33 cellular contexts compared by ENCODE assay signal in genomic region chr12:19177754-19178153, GRCh38. TPM values are rescaled to one million over a fixed set of nuclear protein-coding genes. Genes with fewer than 3 reads are reported as not detected.
DNase-seq lines count a peak whose midpoint lies in the region; FAIRE-seq and TF ChIP-seq lines count a peak whose summit lies in the region.
"Had no signal": no experiment of that assay in that cellular context is flagged by ENCODE, and none has a peak within 500 bp of the region (broad histone marks: within the 10 kb centered on the region; RNA-seq: fewer than 3 reads in every experiment).

No MANE protein-coding gene starts in this region.

- H3K36me3 ChIP-seq in neural cell (ENCODE audit: insufficient read depth, low read length): no peaks in the 10 kb centered on the region
- no peaks in the 10 kb centered on the region for H3K36me3 ChIP-seq in sigmoid colon
- H3K36me3 ChIP-seq: left lung, thoracic aorta, uterus had no signal

- TF ChIP-seq POLR2A in H54 (IDR thresholded peaks at IDR 0.05; ENCODE audit: low read depth, low read length) (no peak), sigmoid colon (IDR thresholded peaks at IDR 0.05) (no peak)

- H3K27me3 Mint-ChIP-seq in MCF 10A (ENCODE audit: insufficient read depth, unreplicated experiment): no peaks in the 10 kb centered on the region
- H3K27me3 Mint-ChIP-seq: dendritic cell treated with granulocyte-macrophage colony-stimulating factor and Interleukin-4, amounts not matched to agents 40 ng/mL and 50 ng/mL, for 4 days; natural killer cell treated with Interleukin-12 subunit alpha and Interleukin-12 subunit beta and Interleukin-15 and Interleukin-18, amount 100 ng/mL, for 72 hours had no signal

- no peaks in the 10 kb centered on the region for H3K4me1 Mint-ChIP-seq in MCF 10A (ENCODE audit: insufficient read depth, unreplicated experiment)
- H3K4me1 Mint-ChIP-seq: immature natural killer cell had no signal

- TF ChIP-seq EP300 in neural cell (conservative IDR thresholded peaks at IDR 0.05; ENCODE audit: poor library complexity, severe bottlenecking): no peak
- TF ChIP-seq EP300 in sigmoid colon (IDR thresholded peaks at IDR 0.05): no peak

- H4K20me1 ChIP-seq in neural cell (ENCODE audit: insufficient read depth): no peaks in the 10 kb centered on the region

- FAIRE-seq in H54 (lab: Jason Lieb, UNC): peak; percentile 84
- FAIRE-seq: bronchial epithelial cell, endothelial cell of umbilical vein, GM12891 had no signal

- H3K27ac ChIP-seq in neural cell (ENCODE audit: low read length): peak overlapping the region; percentile 58
- peak overlapping the region in 1 of 4 donors; percentile 27 for H3K27ac ChIP-seq in sigmoid colon
- H3K27ac ChIP-seq: foreskin keratinocyte, hepatocyte, left lung, parathyroid adenoma, RWPE1, thoracic aorta, uterus had no signal

- peak overlapping the region; percentile 13 for H3K4me2 ChIP-seq in neural cell (ENCODE audit: low read length)
- H3K4me2 ChIP-seq: hepatocyte had no signal

- no peak overlapping the region for H3K4me3 Mint-ChIP-seq in MCF 10A (ENCODE audit: unreplicated experiment)
- H3K4me3 Mint-ChIP-seq: dendritic cell treated with granulocyte-macrophage colony-stimulating factor and Interleukin-4, amounts not matched to agents 40 ng/mL and 50 ng/mL, for 4 days; immature natural killer cell; natural killer cell treated with Interleukin-12 subunit alpha and Interleukin-12 subunit beta and Interleukin-15 and Interleukin-18, amount 100 ng/mL, for 72 hours had no signal

- no TSS peak for BruUV-seq in MCF 10A (replicated peaks; lab: Mats Ljungman, UMichigan)

- intact Hi-C loops in sigmoid colon (cut with DNase I): no loop called here
- intact Hi-C loops in MCF 10A (cut with micrococcal nuclease): no loop called here

- H3K27me3 ChIP-seq in neural cell (ENCODE audit: insufficient read depth, low read depth, low read length): no peaks in the 10 kb centered on the region
- H3K27me3 ChIP-seq in sigmoid colon: no peaks in the 10 kb centered on the region
- H3K27me3 ChIP-seq: foreskin keratinocyte, hepatocyte, left lung, uterus had no signal

- no peak for TF ChIP-seq CTCF in neural cell (IDR thresholded peaks at IDR 0.05; ENCODE audit: poor library complexity, severe bottlenecking)
- no peak for TF ChIP-seq CTCF in sigmoid colon (IDR thresholded peaks at IDR 0.05)
- no peak for TF ChIP-seq CTCF in MCF 10A (IDR thresholded peaks at IDR 0.05; ENCODE audit: unreplicated experiment)

- peak overlapping the region; percentile 25 for H3K9ac ChIP-seq in neural cell (ENCODE audit: low read length)
- H3K9ac ChIP-seq: parathyroid adenoma had no signal

- H3K9me3 Mint-ChIP-seq in MCF 10A (ENCODE audit: unreplicated experiment): no peaks in the 10 kb centered on the region
- H3K9me3 Mint-ChIP-seq: dendritic cell treated with granulocyte-macrophage colony-stimulating factor and Interleukin-4, amounts not matched to agents 40 ng/mL and 50 ng/mL, for 4 days; immature natural killer cell; natural killer cell treated with Interleukin-12 subunit alpha and Interleukin-12 subunit beta and Interleukin-15 and Interleukin-18, amount 100 ng/mL, for 72 hours had no signal

- H3K4me3 ChIP-seq in neural cell (ENCODE audit: low read length) (peak overlapping the region; percentile 30), sigmoid colon (no peak overlapping the region)
- H3K4me3 ChIP-seq: hepatocyte, left lung, thoracic aorta, uterus had no signal

- H2AFZ ChIP-seq in neural cell (ENCODE audit: low read depth, low read length): no peak overlapping the region
- H2AFZ ChIP-seq: hepatocyte, parathyroid adenoma had no signal

- CTCF ChIA-PET in MCF 10A (lab: Yijun Ruan, JAX): interaction anchor here (0.5 to 1.7 kb wide), 3 partner anchors 9 to 1042 kb away, joined by 3 to 5 read pairs (median 3); no protein-coding TSS in a partner anchor

- H3K4me1 ChIP-seq in sigmoid colon: no peaks in the 10 kb centered on the region
- H3K4me1 ChIP-seq: foreskin keratinocyte, left lung, uterus had no signal

- H3K27ac Mint-ChIP-seq in MCF 10A (ENCODE audit: low read depth, unreplicated experiment): no peak overlapping the region
- H3K27ac Mint-ChIP-seq: dendritic cell treated with granulocyte-macrophage colony-stimulating factor and Interleukin-4, amounts not matched to agents 40 ng/mL and 50 ng/mL, for 4 days; immature natural killer cell; natural killer cell treated with Interleukin-12 subunit alpha and Interleukin-12 subunit beta and Interleukin-15 and Interleukin-18, amount 100 ng/mL, for 72 hours had no signal

- H3F3A ChIP-seq in neural cell (ENCODE audit: insufficient read depth, low read length, poor library complexity, severe bottlenecking): no peaks in the 10 kb centered on the region

- POLR2A ChIA-PET in MCF 10A (lab: Yijun Ruan, JAX): no interaction called here

- H3K9me2 ChIP-seq in neural cell (ENCODE audit: insufficient read depth, low read length): no peaks in the 10 kb centered on the region

- peaks cover 4% of the 10 kb centered on the region for H3K36me3 Mint-ChIP-seq in MCF 10A (ENCODE audit: insufficient read depth, unreplicated experiment)
- H3K36me3 Mint-ChIP-seq: immature natural killer cell; natural killer cell treated with Interleukin-12 subunit alpha and Interleukin-12 subunit beta and Interleukin-15 and Interleukin-18, amount 100 ng/mL, for 72 hours had no signal

- TF ChIP-seq RAD21 in neural cell (conservative IDR thresholded peaks at IDR 0.05): no peak

- peaks cover 33% of the 10 kb centered on the region for H3K79me2 ChIP-seq in neural cell (replicated peaks; ENCODE audit: insufficient read depth, low read length)
- H3K79me2 ChIP-seq: parathyroid adenoma had no signal

- WGBS in sigmoid colon, 2 donors: 80 to 83% methylated on average over 3 of the region's 3 CpGs

- H3K9me3 ChIP-seq in neural cell (ENCODE audit: low read length) (no peaks in the 10 kb centered on the region), sigmoid colon (no peaks in the 10 kb centered on the region)
- H3K9me3 ChIP-seq: left lung, thoracic aorta, uterus had no signal

- DNase-seq in H54 (ENCODE audit: insufficient read length, low spot score): no peak
- DNase-seq in amniotic epithelial cell (ENCODE audit: low read depth): peak; percentile 25
- peak; percentile 51 for DNase-seq in fibroblast of peridontal ligament (ENCODE audit: extremely low read depth)
- no peak for DNase-seq in sigmoid colon
- no peak for DNase-seq in DMS 273 (lab: John Stamatoyannopoulos, UW; ENCODE audit: unreplicated experiment)
- DNase-seq in MCF 10A (ENCODE audit: unreplicated experiment): no peak
- DNase-seq: activated CD4-positive, alpha-beta T cell treated with anti-CD3 and anti-CD28 coated beads for 4 hours; activated CD8-positive, alpha-beta memory T cell treated with anti-CD3 and anti-CD28 coated beads for 24 hours; activated gamma-delta T cell treated with Interleukin-2 at 50 U/mL for 16 hours; activated T-cell treated with anti-CD3 and anti-CD28 coated beads, Interleukin-2, amount 50 U/mL, for 1 hour; C1 segment of cervical spinal cord; DND-41; foreskin keratinocyte; immature natural killer cell; left lung; midbrain; NCI-H1694; NCI-H2171 treated with DMSO at 0.1 percent for 48 hours; NCI-H526; stimulated activated CD4-positive, alpha-beta T cell treated with anti-CD3 and anti-CD28 coated beads, Interleukin-15, amount 100 ng/mL, for 24 hours; stimulated activated naive CD8-positive, alpha-beta T cell treated with anti-CD3 and anti-CD28 coated beads, Interleukin-15, Interleukin-2, amounts not matched to agents 100 U/mL and 50 U/mL, for 24 hours; T-helper 2 cell; uterus had no signal

TF ChIP-seq in neural cell, 6 proteins besides CTCF, POLR2A, EP300 and RAD21:
- no peak for TF ChIP-seq SMC3 (conservative IDR thresholded peaks at IDR 0.05; ENCODE audit: poor library complexity)
- TF ChIP-seq REST (IDR thresholded peaks at IDR 0.05; ENCODE audit: borderline replicate concordance): no peak
- no peak for TF ChIP-seq MXI1 (conservative IDR thresholded peaks at IDR 0.05; ENCODE audit: poor library complexity, severe bottlenecking)
- no peak for TF ChIP-seq POLR2AphosphoS5 (IDR thresholded peaks at IDR 0.05)
- TF ChIP-seq EZH2 (IDR thresholded peaks at IDR 0.05; ENCODE audit: borderline replicate concordance, insufficient read depth, low read length, poor library complexity, severe bottlenecking): no peak
- no peak for TF ChIP-seq TAF1 (IDR thresholded peaks at IDR 0.05; ENCODE audit: low read depth)

RNA-seq across cellular contexts. Expression of gene PLEKHA5, which starts 48.2 kb away (rescaled TPM):
- 109 and 130 TPM in 2 replicates for polyA plus RNA-seq in neural cell
- polyA minus RNA-seq in neural cell: 153 and 180 TPM in 2 replicates
- 10 to 100 TPM; 14.7 to 32.6 (median 26.4) TPM for total RNA-seq in sigmoid colon
- polyA plus RNA-seq in sigmoid colon: 10 to 100 TPM in 2 of 3 donors, 1 to 10 TPM in 1; 7.0 to 13.8 (median 11.8) TPM
- 25.2 and 27.4 TPM in 2 replicates for total RNA-seq in MCF 10A (2022)

Comparison
In these comparisons a context has a peak if more than half of its experiments do, and no peak if none do; other contexts are left out.
1. DNase-seq: peak in amniotic epithelial cell (single experiment) and fibroblast of peridontal ligament (single experiment); none in H54 (single experiment), sigmoid colon (single experiment), DMS 273 (single experiment) and MCF 10A (single experiment).